Comparison of ENCODE assay signal across 8 cellular contexts in the genomic region with DNA sequence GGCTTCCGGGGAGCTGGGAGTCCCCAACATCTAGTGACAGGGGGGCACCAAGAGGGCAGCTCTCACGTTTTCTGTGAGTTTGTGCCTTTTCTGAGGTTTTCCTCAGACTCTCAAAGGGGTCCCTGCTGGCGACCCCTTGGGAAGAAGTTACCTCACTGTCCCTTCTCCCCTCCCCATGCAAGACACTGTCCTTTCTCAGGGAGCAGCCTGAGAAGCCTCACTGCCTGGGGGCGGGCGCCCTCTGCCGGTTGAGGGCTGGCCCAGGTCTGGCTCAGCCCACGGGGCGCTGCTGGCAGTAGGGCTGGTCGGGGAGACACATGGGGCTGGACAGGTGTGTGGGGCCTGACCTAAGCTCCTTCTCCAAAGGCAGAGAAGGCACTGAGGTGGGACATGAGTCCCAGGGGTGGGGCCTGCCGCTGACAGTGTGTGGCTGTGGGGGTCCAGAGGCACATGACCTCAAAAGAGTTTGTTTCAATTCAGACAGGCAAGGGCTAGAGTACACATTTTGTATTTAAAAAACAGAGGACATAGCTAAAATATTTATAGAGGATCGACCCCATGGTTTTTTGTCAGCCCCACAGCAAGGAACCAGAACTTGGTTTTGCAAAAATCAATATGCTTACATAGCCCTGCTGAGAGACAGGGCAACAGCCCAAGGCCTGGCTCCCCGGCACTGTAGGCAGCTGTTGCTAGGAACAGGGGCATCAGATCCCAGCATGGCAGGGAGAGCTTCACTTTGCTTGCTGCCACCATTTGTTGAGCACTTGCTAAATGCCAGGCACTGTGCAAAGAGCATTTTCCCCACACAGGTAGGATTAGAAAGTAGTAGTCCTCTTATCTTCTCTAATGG. TPM values are rescaled to one million over a fixed set of nuclear protein-coding genes. Genes with fewer than 3 reads are reported as not detected.
DNase-seq lines count a peak whose midpoint lies in the region; ATAC-seq, FAIRE-seq and TF ChIP-seq lines count a peak whose summit lies in the region.

No MANE protein-coding gene starts in this region.

- H3K4me3 ChIP-seq in AG04449 (ENCODE audit: low read depth, low read length) (no peak overlapping the region), heart right ventricle (no peak overlapping the region), retinal pigment epithelial cell (ENCODE audit: low read length) (no peak overlapping the region)

- WGBS in heart right ventricle, 2 donors, result 18 to 19% methylated on average over 12 of the region's 12 CpGs

- peak; percentile 39 for FAIRE-seq in GM19239 (lab: Jason Lieb, UNC)

- no peaks in the 10 kb centered on the region for H3K9me3 ChIP-seq in heart right ventricle

- H3K9me3 Mint-ChIP-seq in activated naive CD8-positive, alpha-beta T cell treated with anti-CD3 and anti-CD28 coated beads for 36 hours, result no peaks in the 10 kb centered on the region

- H3K27me3 Mint-ChIP-seq in activated naive CD8-positive, alpha-beta T cell treated with anti-CD3 and anti-CD28 coated beads for 36 hours, result peaks cover 3% of the 10 kb centered on the region

- CTCF ChIA-PET in AG04449 (lab: Yijun Ruan, JAX), result interaction anchor here (0.7 to 15.3 kb wide), 37 partner anchors 13 to 434 kb away, joined by 3 to 315 read pairs (median 4); a partner anchor contains a TSS

- no peak for DNase-seq in AG04449 (ENCODE audit: low read depth, low spot score)
- peak; percentile 73 for DNase-seq in GM19239 (ENCODE audit: insufficient read length, low spot score)
- peak; percentile 60 for DNase-seq in M059J (ENCODE audit: low read depth)
- peak; percentile 43 to 73 for DNase-seq in SW 1271 (lab: John Stamatoyannopoulos, UW)
- peak; percentile 79 for DNase-seq in activated naive CD8-positive, alpha-beta T cell treated with anti-CD3 and anti-CD28 coated beads for 36 hours
- peak; percentile 77 to 84 for DNase-seq in heart right ventricle
- no peak for DNase-seq in retinal pigment epithelial cell (ENCODE audit: low read depth)
- no peak for DNase-seq in NCI-H526 treated with DMSO at 0.1 percent for 48 hours (lab: John Stamatoyannopoulos, UW)

- H3K4me1 ChIP-seq in heart right ventricle, result peaks cover 0 to 11% (median 0%) of the 10 kb centered on the region in 9 donors

- intact Hi-C loops in heart right ventricle (cut with DNase I), result loop anchor here in 9 of 10 donors (1.0 to 10.0 kb wide), 9 partner anchors 62 to 404 kb away; a partner anchor contains a TSS

- H3K27ac Mint-ChIP-seq in activated naive CD8-positive, alpha-beta T cell treated with anti-CD3 and anti-CD28 coated beads for 36 hours, result peak overlapping the region; percentile 54

- peak; percentile 89 to 95 (median 90) for ATAC-seq in heart right ventricle

- H3K36me3 Mint-ChIP-seq in activated naive CD8-positive, alpha-beta T cell treated with anti-CD3 and anti-CD28 coated beads for 36 hours, result no peaks in the 10 kb centered on the region

- POLR2A ChIA-PET in AG04449 (lab: Yijun Ruan, JAX), result no interaction called here

- TF ChIP-seq CTCF in AG04449 (IDR thresholded peaks at IDR 0.05; ENCODE audit: insufficient read depth, low read length, missing control alignments) (peak; percentile 100), heart right ventricle (IDR thresholded peaks at IDR 0.05) (peak; percentile 80 to 99 (median 98)), retinal pigment epithelial cell (conservative IDR thresholded peaks at IDR 0.05; ENCODE audit: low read depth, low read length) (peak; percentile 99)

- H3K27ac ChIP-seq in heart right ventricle, result peak overlapping the region in 1 of 10 donors; percentile 3

- H3K4me1 Mint-ChIP-seq in activated naive CD8-positive, alpha-beta T cell treated with anti-CD3 and anti-CD28 coated beads for 36 hours, result peaks cover 31% of the 10 kb centered on the region

- no peaks in the 10 kb centered on the region for H3K27me3 ChIP-seq in heart right ventricle

- H3K36me3 ChIP-seq in heart right ventricle, result peaks cover 0 to under 1% (median 0%) of the 10 kb centered on the region in 9 donors

- no peak overlapping the region for H3K4me3 Mint-ChIP-seq in activated naive CD8-positive, alpha-beta T cell treated with anti-CD3 and anti-CD28 coated beads for 36 hours

RNA-seq across cellular contexts. Expression of a gene that starts 18.5 kb away (rescaled TPM):
- total RNA-seq in M059J (2014; rRNA removed; shearing (Covaris generic)), result not detected in 2 replicates
- under 1 TPM; 0.34 to 0.47 TPM for total RNA-seq in activated naive CD8-positive, alpha-beta T cell treated with anti-CD3 and anti-CD28 coated beads for 36 hours
- 1 to 10 TPM in 1 of 10 donors, under 1 TPM in 2, not detected in 7; 0.41 to 1.5 (median 0.48) TPM for total RNA-seq in heart right ventricle
- polyA plus RNA-seq in heart right ventricle, result under 1 TPM in 1 of 2 donors, not detected in 1; 0.12 TPM

RNA-seq across cellular contexts. Expression of a gene that starts 50.3 kb away (rescaled TPM):
- total RNA-seq in M059J (2014; rRNA removed; shearing (Covaris generic)), result not detected in 2 replicates
- total RNA-seq in activated naive CD8-positive, alpha-beta T cell treated with anti-CD3 and anti-CD28 coated beads for 36 hours, result not detected
- under 1 TPM in 1 of 10 donors, not detected in 9; 0.21 TPM for total RNA-seq in heart right ventricle
- polyA plus RNA-seq in heart right ventricle, result not detected

Comparison
In these comparisons a context has a peak if more than half of its experiments do, and no peak if none do; other contexts are left out.
1. DNase-seq: peak in GM19239 (single experiment), M059J (single experiment), SW 1271 (2 of 2), activated naive CD8-positive, alpha-beta T cell treated with anti-CD3 and anti-CD28 coated beads for 36 hours (single experiment) and heart right ventricle (2 of 2); none in AG04449 (single experiment), retinal pigment epithelial cell (single experiment) and NCI-H526 treated with DMSO at 0.1 percent for 48 hours (single experiment).
2. Peak in every context shown above with its lines, with median percentiles within 50 percentile points of each other: CTCF ChIP-seq.